In genomic region chr17:73548620-73549311, GRCh38 we compare ENCODE assay signal across 19 cellular contexts.
"Had no signal": no experiment of that assay in that cellular context is flagged by ENCODE, and none has a peak within 500 bp of the region (broad histone marks: within the 10 kb centered on the region; RNA-seq: fewer than 3 reads in every experiment).

No MANE protein-coding gene starts in this region.

- H3K4me1 Mint-ChIP-seq: activated CD8-positive, alpha-beta memory T cell treated with anti-CD3 and anti-CD28 coated beads, Interleukin-2, amount 10 ng/mL, durations not matched to agents 7 days and 5 days had no signal

- H3K27me3 Mint-ChIP-seq: activated CD8-positive, alpha-beta memory T cell treated with anti-CD3 and anti-CD28 coated beads, Interleukin-2, amount 10 ng/mL, durations not matched to agents 7 days and 5 days had no signal

- H3K9me3 Mint-ChIP-seq: activated T-cell treated with anti-CD3 and anti-CD28 coated beads, Interleukin-2, amount 50 U/mL, for 4 hours; neural progenitor cell; stimulated activated effector memory CD8-positive, alpha-beta T cell treated with anti-CD3 and anti-CD28 coated beads, Interleukin-12 subunit alpha, Interleukin-12 subunit beta, amount 100 ng/mL, for 72 hours had no signal

- H2AFZ ChIP-seq: neural progenitor cell had no signal

- DNase-seq: activated CD4-positive, alpha-beta T cell treated with anti-CD3 and anti-CD28 coated beads for 1 hour; activated CD4-positive, alpha-beta T cell treated with anti-CD3 and anti-CD28 coated beads, Interleukin-2, amount 50 U/mL, for 4 hours; activated CD8-positive, alpha-beta memory T cell treated with anti-CD3 and anti-CD28 coated beads, Interleukin-2, amount 10 ng/mL, durations not matched to agents 7 days and 5 days; activated effector memory CD4-positive, alpha-beta T cell treated with Interleukin-2 at 50 U/mL for 16 hours; activated naive CD4-positive, alpha-beta T cell treated with anti-CD3 and anti-CD28 coated beads, Interleukin-2, amount 50 U/mL, for 16 hours; activated T-cell treated with anti-CD3 and anti-CD28 coated beads, Interleukin-2, amount 50 U/mL, for 4 hours; amniotic stem cell; body of pancreas; effector CD8-positive, alpha-beta T cell; midbrain; stimulated activated CD4-positive, alpha-beta T cell treated with anti-CD3 and anti-CD28 coated beads, Interleukin-12 subunit alpha, Interleukin-12 subunit beta, amount 100 ng/mL, for 4 hours; stimulated activated CD4-positive, alpha-beta T cell treated with anti-CD3 and anti-CD28 coated beads, Interleukin-2, amount 100 ng/mL, for 24 hours; T1000 had no signal

- H3K4me3 ChIP-seq: body of pancreas, neural progenitor cell, pancreas, tibial nerve, vagina had no signal

- H3K9me3 ChIP-seq: body of pancreas, pancreas, tibial nerve, vagina had no signal

- H3K4me2 ChIP-seq: neural progenitor cell had no signal

- H3K36me3 Mint-ChIP-seq: activated CD8-positive, alpha-beta memory T cell treated with anti-CD3 and anti-CD28 coated beads, Interleukin-2, amount 10 ng/mL, durations not matched to agents 7 days and 5 days; neural progenitor cell; stimulated activated effector memory CD8-positive, alpha-beta T cell treated with anti-CD3 and anti-CD28 coated beads, Interleukin-12 subunit alpha, Interleukin-12 subunit beta, amount 100 ng/mL, for 72 hours had no signal

- H3K4me3 Mint-ChIP-seq: activated CD8-positive, alpha-beta memory T cell treated with anti-CD3 and anti-CD28 coated beads, Interleukin-2, amount 10 ng/mL, durations not matched to agents 7 days and 5 days; activated T-cell treated with anti-CD3 and anti-CD28 coated beads, Interleukin-2, amount 50 U/mL, for 4 hours; stimulated activated effector memory CD8-positive, alpha-beta T cell treated with anti-CD3 and anti-CD28 coated beads, Interleukin-12 subunit alpha, Interleukin-12 subunit beta, amount 100 ng/mL, for 72 hours had no signal

- H3K36me3 ChIP-seq: neural progenitor cell, pancreas, tibial nerve, vagina had no signal

- H3K9ac ChIP-seq: neural progenitor cell had no signal

- H3K4me1 ChIP-seq: body of pancreas, pancreas had no signal

- ATAC-seq: activated CD8-positive, alpha-beta memory T cell treated with anti-CD3 and anti-CD28 coated beads, Interleukin-2, amount 10 ng/mL, durations not matched to agents 7 days and 5 days; activated T-cell treated with anti-CD3 and anti-CD28 coated beads, Interleukin-2, amount 50 U/mL, for 4 hours; body of pancreas; pancreas; stimulated activated effector memory CD8-positive, alpha-beta T cell treated with anti-CD3 and anti-CD28 coated beads, Interleukin-12 subunit alpha, Interleukin-12 subunit beta, amount 100 ng/mL, for 72 hours had no signal

- H3K27me3 ChIP-seq: body of pancreas, neural progenitor cell, tibial nerve, vagina had no signal

- H3K27ac ChIP-seq: body of pancreas, neural progenitor cell, pancreas, tibial nerve, vagina, VCaP had no signal

- H3K27ac Mint-ChIP-seq: activated CD8-positive, alpha-beta memory T cell treated with anti-CD3 and anti-CD28 coated beads, Interleukin-2, amount 10 ng/mL, durations not matched to agents 7 days and 5 days; stimulated activated effector memory CD8-positive, alpha-beta T cell treated with anti-CD3 and anti-CD28 coated beads, Interleukin-12 subunit alpha, Interleukin-12 subunit beta, amount 100 ng/mL, for 72 hours had no signal
